8 cellular contexts compared by ENCODE assay signal in genomic region chr17:1111599-1112443, GRCh38.
A peak's percentile ranks its signal among the peaks of the same experiment; 100 is the strongest.
DNase-seq lines count a peak whose midpoint lies in the region; ATAC-seq and TF ChIP-seq lines count a peak whose summit lies in the region.

No MANE protein-coding gene starts in this region.

- DNase-seq in HT-29 (ENCODE audit: low spot score) = peak; percentile 48
- no peak for DNase-seq in RWPE2 (ENCODE audit: low spot score)
- DNase-seq in glutamatergic neuron = no peak
- DNase-seq in smooth muscle cell (lab: John Stamatoyannopoulos, UW; ENCODE audit: unreplicated experiment) = no peak
- DNase-seq in NCI-H1436 (lab: John Stamatoyannopoulos, UW) = no peak
- no peak for DNase-seq in AML-193 (lab: John Stamatoyannopoulos, UW)
- DNase-seq in NCI-H2171 (lab: John Stamatoyannopoulos, UW) = no peak
- no peak for DNase-seq in NCI-H82 (lab: John Stamatoyannopoulos, UW)

- H3K36me3 ChIP-seq in RWPE2 (ENCODE audit: low read depth) = no peaks in the 10 kb centered on the region
- H3K36me3 ChIP-seq in smooth muscle cell (ENCODE audit: low read depth) = no peaks in the 10 kb centered on the region

- H3K4me3 ChIP-seq in RWPE2 (ENCODE audit: severe bottlenecking) = no peak overlapping the region
- no peak overlapping the region for H3K4me3 ChIP-seq in smooth muscle cell

- H3K9me3 Mint-ChIP-seq in glutamatergic neuron (ENCODE audit: unreplicated experiment) = peaks cover 2% of the 10 kb centered on the region

- peak overlapping the region; percentile 41 for H3K9ac ChIP-seq in smooth muscle cell (ENCODE audit: low read depth)

- H3K27ac ChIP-seq in RWPE2 (ENCODE audit: poor library complexity, severe bottlenecking) = peak overlapping the region; percentile 86
- peak overlapping the region; percentile 73 for H3K27ac ChIP-seq in smooth muscle cell (ENCODE audit: low read depth)

- TF ChIP-seq CTCF in RWPE2 (IDR thresholded peaks at IDR 0.05; ENCODE audit: poor library complexity, severe bottlenecking) (no peak), glutamatergic neuron (IDR thresholded peaks at IDR 0.05; ENCODE audit: partially characterized antibody, unreplicated experiment) (no peak), smooth muscle cell (IDR thresholded peaks at IDR 0.05; ENCODE audit: borderline replicate concordance, insufficient read depth, poor library complexity, severe bottlenecking) (no peak)

- no peak overlapping the region for H2AFZ ChIP-seq in smooth muscle cell (ENCODE audit: low read depth)

- H3K4me3 Mint-ChIP-seq in glutamatergic neuron (ENCODE audit: unreplicated experiment) = no peak overlapping the region

- no peaks in the 10 kb centered on the region for H3K9me3 ChIP-seq in RWPE2 (ENCODE audit: severe bottlenecking)
- H3K9me3 ChIP-seq in smooth muscle cell (replicated peaks; ENCODE audit: low read depth) = no peaks in the 10 kb centered on the region

- H3K27ac Mint-ChIP-seq in glutamatergic neuron (ENCODE audit: unreplicated experiment) = peak overlapping the region; percentile 30

- peaks cover 14% of the 10 kb centered on the region for H4K20me1 ChIP-seq in smooth muscle cell (ENCODE audit: low read depth)

- peak overlapping the region; percentile 88 for H3K4me2 ChIP-seq in smooth muscle cell

- H3K79me2 ChIP-seq in smooth muscle cell (ENCODE audit: low read depth) = no peaks in the 10 kb centered on the region

- H3K4me1 Mint-ChIP-seq in glutamatergic neuron (ENCODE audit: low read depth, unreplicated experiment) = peaks cover 22% of the 10 kb centered on the region

- H3F3A ChIP-seq in smooth muscle cell (ENCODE audit: low read depth) = peaks cover 7% of the 10 kb centered on the region

- ATAC-seq in RWPE2 (ENCODE audit: low read depth) = peak; percentile 9

- 86% methylated on average over 22 of the region's 22 CpGs for WGBS in smooth muscle cell (ENCODE audit: low lambda C conversion rate)

- no peaks in the 10 kb centered on the region for H3K27me3 ChIP-seq in RWPE2 (ENCODE audit: insufficient read depth, poor library complexity, severe bottlenecking)
- no peaks in the 10 kb centered on the region for H3K27me3 ChIP-seq in smooth muscle cell (ENCODE audit: low read depth)

- H3K4me1 ChIP-seq in RWPE2 (ENCODE audit: insufficient read depth, poor library complexity, severe bottlenecking) (peaks cover 43% of the 10 kb centered on the region), smooth muscle cell (ENCODE audit: low read depth) (peaks cover 17% of the 10 kb centered on the region)

- peaks cover 9% of the 10 kb centered on the region for H3K27me3 Mint-ChIP-seq in glutamatergic neuron (ENCODE audit: unreplicated experiment)

- H3K36me3 Mint-ChIP-seq in glutamatergic neuron (ENCODE audit: unreplicated experiment) = no peaks in the 10 kb centered on the region
